In genomic region chr10:78283069-78283682, GRCh38 we compare ENCODE assay signal across 21 cellular contexts.
"Had no signal": no experiment of that assay in that cellular context is flagged by ENCODE, and none has a peak within 500 bp of the region (broad histone marks: within the 10 kb centered on the region; RNA-seq: fewer than 3 reads in every experiment).

No MANE protein-coding gene starts in this region.

- H3K27me3 ChIP-seq: ascending aorta, cardiac muscle cell, colonic mucosa, thyroid gland, vagina had no signal

- H3K4me1 Mint-ChIP-seq: activated CD8-positive, alpha-beta memory T cell treated with anti-CD3 and anti-CD28 coated beads, Interleukin-2, amount 10 ng/mL, durations not matched to agents 7 days and 5 days; activated naive CD8-positive, alpha-beta T cell treated with anti-CD3 and anti-CD28 coated beads, Interleukin-2, amount 50 U/mL, for 24 hours; immature natural killer cell; T-cell had no signal

- H3K4me3 Mint-ChIP-seq: activated CD8-positive, alpha-beta memory T cell treated with anti-CD3 and anti-CD28 coated beads, Interleukin-2, amount 10 ng/mL, durations not matched to agents 7 days and 5 days; activated naive CD4-positive, alpha-beta T cell treated with anti-CD3 and anti-CD28 coated beads for 36 hours; activated naive CD8-positive, alpha-beta T cell treated with anti-CD3 and anti-CD28 coated beads, Interleukin-2, amount 50 U/mL, for 24 hours; immature natural killer cell; stimulated activated naive B cell treated with anti-CD40 and anti-IgM and Interleukin-4, amounts not matched to agents 10 μg/mL and 1 μg/mL and 100 μg/mL, for 72 hours; T-cell had no signal

- H3K9me3 Mint-ChIP-seq: activated naive CD4-positive, alpha-beta T cell treated with anti-CD3 and anti-CD28 coated beads for 36 hours; activated naive CD8-positive, alpha-beta T cell treated with anti-CD3 and anti-CD28 coated beads, Interleukin-2, amount 50 U/mL, for 24 hours; activated T-helper 2 cell treated with anti-CD3 and anti-CD28 coated beads, Interferon-gamma antibody, Interleukin-2, Interleukin-4, amounts not matched to agents 10 μg/mL and 5 μg/mL and 100 μg/mL, durations not matched to agents 14 hours and 24 hours and 36 hours; immature natural killer cell; stimulated activated naive B cell treated with anti-CD40 and anti-IgM and Interleukin-4, amounts not matched to agents 10 μg/mL and 1 μg/mL and 100 μg/mL, for 72 hours; T-cell had no signal

- H3K36me3 Mint-ChIP-seq: activated CD8-positive, alpha-beta memory T cell treated with anti-CD3 and anti-CD28 coated beads, Interleukin-2, amount 10 ng/mL, durations not matched to agents 7 days and 5 days; immature natural killer cell; stimulated activated naive B cell treated with anti-CD40 and anti-IgM and Interleukin-4, amounts not matched to agents 10 μg/mL and 1 μg/mL and 100 μg/mL, for 72 hours; T-cell had no signal

- H3K9me3 ChIP-seq: ascending aorta, colonic mucosa, esophagus squamous epithelium, thyroid gland, vagina had no signal

- H3K27ac ChIP-seq: ascending aorta, cardiac muscle cell, colonic mucosa, esophagus squamous epithelium, thyroid gland, vagina had no signal

- H3K36me3 ChIP-seq: ascending aorta, cardiac muscle cell, colonic mucosa, esophagus squamous epithelium, thyroid gland, vagina had no signal

- DNase-seq: activated CD8-positive, alpha-beta memory T cell treated with anti-CD3 and anti-CD28 coated beads, Interleukin-2, amount 10 ng/mL, durations not matched to agents 7 days and 5 days; activated naive CD4-positive, alpha-beta T cell treated with anti-CD3 and anti-CD28 coated beads for 36 hours; activated naive CD8-positive, alpha-beta T cell treated with anti-CD3 and anti-CD28 coated beads, Interleukin-2, amount 50 U/mL, for 24 hours; activated T-cell treated with anti-CD3 and anti-CD28 coated beads, Interleukin-2, amount 50 U/mL, for 1 hour; colonic mucosa; esophagus squamous epithelium; hippocampal formation; immature natural killer cell; retina; stimulated activated CD4-positive, alpha-beta T cell treated with anti-CD3 and anti-CD28 coated beads, Interleukin-15, amount 100 ng/mL, for 24 hours; stimulated activated CD4-positive, alpha-beta T cell treated with anti-CD3 and anti-CD28 coated beads, Interleukin-4, amount 100 ng/mL, for 1 hour; stimulated activated naive B cell treated with anti-CD40 and anti-IgM and Interleukin-4, amounts not matched to agents 10 μg/mL and 1 μg/mL and 100 μg/mL, for 72 hours; T-cell; T-helper 9 cell; thyroid gland had no signal

- FAIRE-seq: endothelial cell of umbilical vein had no signal

- H3K27ac Mint-ChIP-seq: activated CD8-positive, alpha-beta memory T cell treated with anti-CD3 and anti-CD28 coated beads, Interleukin-2, amount 10 ng/mL, durations not matched to agents 7 days and 5 days; activated naive CD4-positive, alpha-beta T cell treated with anti-CD3 and anti-CD28 coated beads for 36 hours; activated naive CD8-positive, alpha-beta T cell treated with anti-CD3 and anti-CD28 coated beads, Interleukin-2, amount 50 U/mL, for 24 hours; activated T-helper 2 cell treated with anti-CD3 and anti-CD28 coated beads, Interferon-gamma antibody, Interleukin-2, Interleukin-4, amounts not matched to agents 10 μg/mL and 5 μg/mL and 100 μg/mL, durations not matched to agents 14 hours and 24 hours and 36 hours; immature natural killer cell; stimulated activated naive B cell treated with anti-CD40 and anti-IgM and Interleukin-4, amounts not matched to agents 10 μg/mL and 1 μg/mL and 100 μg/mL, for 72 hours; T-cell had no signal

- ATAC-seq: activated CD4-positive, CD25-positive, alpha-beta regulatory T cell treated with anti-CD3 and anti-CD28 coated beads, Interleukin-2, amount 50 U/mL, for 24 hours; activated CD8-positive, alpha-beta memory T cell treated with anti-CD3 and anti-CD28 coated beads, Interleukin-2, amount 10 ng/mL, durations not matched to agents 7 days and 5 days; activated naive CD8-positive, alpha-beta T cell treated with anti-CD3 and anti-CD28 coated beads, Interleukin-2, amount 50 U/mL, for 24 hours; stimulated activated naive B cell treated with anti-CD40 and anti-IgM and Interleukin-4, amounts not matched to agents 10 μg/mL and 1 μg/mL and 100 μg/mL, for 72 hours; T-cell had no signal

- H3K4me3 ChIP-seq: ascending aorta, cardiac muscle cell, colonic mucosa, esophagus squamous epithelium, thyroid gland, vagina had no signal

- H3K4me1 ChIP-seq: ascending aorta, colonic mucosa, esophagus squamous epithelium had no signal
